Comparison of ENCODE assay signal across 8 cellular contexts in the genomic region with DNA sequence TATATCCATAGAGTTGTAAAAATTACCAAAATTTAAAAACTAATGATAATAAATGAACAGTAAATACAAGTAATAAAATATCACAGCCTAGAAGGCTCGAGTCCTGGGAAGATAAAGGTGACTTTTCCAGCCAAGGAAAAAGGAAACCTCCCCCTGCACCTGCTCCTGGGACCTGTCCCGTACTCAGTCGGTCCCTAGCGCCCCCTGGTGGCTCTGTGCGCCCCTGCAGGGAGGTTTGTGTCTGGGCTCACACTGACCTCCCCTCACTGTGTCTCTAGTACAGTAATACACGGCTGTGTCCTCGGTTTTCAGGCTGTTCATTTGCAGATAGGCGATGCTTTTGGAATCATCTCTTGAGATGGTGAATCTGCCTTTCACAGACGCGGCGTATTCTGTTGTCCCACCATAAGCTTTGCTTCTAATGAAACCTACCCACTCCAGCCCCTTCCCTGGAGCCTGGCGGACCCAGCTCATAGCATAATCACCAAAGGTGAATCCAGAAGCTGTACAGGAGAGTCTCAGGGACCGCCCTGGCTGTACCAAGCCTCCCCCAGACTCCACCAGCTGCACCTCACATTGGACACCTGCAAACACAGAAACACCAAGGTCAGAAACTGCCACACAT.
DNase-seq lines count a peak whose midpoint lies in the region; ATAC-seq and TF ChIP-seq lines count a peak whose summit lies in the region.

No MANE protein-coding gene starts in this region.

- no peaks in the 10 kb centered on the region for H3K4me1 Mint-ChIP-seq in activated naive CD8-positive, alpha-beta T cell treated with anti-CD3 and anti-CD28 coated beads, Interleukin-2, amount 50 U/mL, for 24 hours

- H3K9me3 Mint-ChIP-seq in activated naive CD8-positive, alpha-beta T cell treated with anti-CD3 and anti-CD28 coated beads, Interleukin-2, amount 50 U/mL, for 24 hours, result no peaks in the 10 kb centered on the region

- ATAC-seq in activated naive CD8-positive, alpha-beta T cell treated with anti-CD3 and anti-CD28 coated beads, Interleukin-2, amount 50 U/mL, for 24 hours, result no peak
- ATAC-seq in HG03196 (IDR thresholded peaks at IDR 0.05; ENCODE audit: unreplicated experiment) (no peak), GM21526 (IDR thresholded peaks at IDR 0.05; ENCODE audit: low FRiP score, unreplicated experiment) (no peak)

- TF ChIP-seq EP300 in Ishikawa (IDR thresholded peaks at IDR 0.05; ENCODE audit: borderline replicate concordance), result no peak

- no peaks in the 10 kb centered on the region for H3K27me3 Mint-ChIP-seq in activated naive CD8-positive, alpha-beta T cell treated with anti-CD3 and anti-CD28 coated beads, Interleukin-2, amount 50 U/mL, for 24 hours

- H3K4me3 ChIP-seq in BJ (ENCODE audit: low read depth, low read length) (no peak overlapping the region), retinal pigment epithelial cell (ENCODE audit: low read length) (no peak overlapping the region)

- H3K36me3 Mint-ChIP-seq in activated naive CD8-positive, alpha-beta T cell treated with anti-CD3 and anti-CD28 coated beads, Interleukin-2, amount 50 U/mL, for 24 hours (ENCODE audit: low read depth), result no peaks in the 10 kb centered on the region

- CTCF ChIA-PET in BJ (lab: Yijun Ruan, JAX), result no interaction called here

- peak; percentile 16; the same call in 1 of the 2 replicates for TF ChIP-seq CTCF in BJ (IDR thresholded peaks at IDR 0.05; ENCODE audit: insufficient read depth, low read depth, low read length)
- peak; percentile 7 for TF ChIP-seq CTCF in retinal pigment epithelial cell (conservative IDR thresholded peaks at IDR 0.05; ENCODE audit: low read depth, low read length)

- H3K36me3 ChIP-seq in BJ (ENCODE audit: control insufficient read depth, insufficient read depth, low read length), result no peaks in the 10 kb centered on the region

- DNase-seq in BJ (ENCODE audit: low read depth) (no peak), T-helper 1 cell (peak; percentile 32 to 69 (median 61)), retinal pigment epithelial cell (ENCODE audit: low read depth) (no peak), DMS79 (lab: John Stamatoyannopoulos, UW) (no peak)
- peak; percentile 87 for DNase-seq in activated naive CD8-positive, alpha-beta T cell treated with anti-CD3 and anti-CD28 coated beads, Interleukin-2, amount 50 U/mL, for 24 hours

- peak; percentile 24; the same call in 1 of the 2 replicates for TF ChIP-seq RAD21 in Ishikawa (IDR thresholded peaks at IDR 0.05; ENCODE audit: low read depth)

- POLR2A ChIA-PET in BJ (lab: Charles Lee), result no interaction called here

- no peak overlapping the region for H3K4me3 Mint-ChIP-seq in activated naive CD8-positive, alpha-beta T cell treated with anti-CD3 and anti-CD28 coated beads, Interleukin-2, amount 50 U/mL, for 24 hours

- no peaks in the 10 kb centered on the region for H3K27me3 ChIP-seq in BJ (ENCODE audit: control insufficient read depth, insufficient read depth, low read length)

- H3K27ac Mint-ChIP-seq in activated naive CD8-positive, alpha-beta T cell treated with anti-CD3 and anti-CD28 coated beads, Interleukin-2, amount 50 U/mL, for 24 hours, result no peak overlapping the region

TF ChIP-seq in Ishikawa, 13 proteins besides CTCF, POLR2A, EP300 and RAD21:
- no peak for TF ChIP-seq FOXM1 (IDR thresholded peaks at IDR 0.05; ENCODE audit: borderline replicate concordance, low read depth)

Comparison
In these comparisons a context has a peak if more than half of its experiments do, and no peak if none do; other contexts are left out.
1. DNase-seq: peak in T-helper 1 cell (5 of 5) and activated naive CD8-positive, alpha-beta T cell treated with anti-CD3 and anti-CD28 coated beads, Interleukin-2, amount 50 U/mL, for 24 hours (single experiment); none in BJ (single experiment), retinal pigment epithelial cell (single experiment) and DMS79 (single experiment).